17 cellular contexts compared by ENCODE assay signal in the genomic region with DNA sequence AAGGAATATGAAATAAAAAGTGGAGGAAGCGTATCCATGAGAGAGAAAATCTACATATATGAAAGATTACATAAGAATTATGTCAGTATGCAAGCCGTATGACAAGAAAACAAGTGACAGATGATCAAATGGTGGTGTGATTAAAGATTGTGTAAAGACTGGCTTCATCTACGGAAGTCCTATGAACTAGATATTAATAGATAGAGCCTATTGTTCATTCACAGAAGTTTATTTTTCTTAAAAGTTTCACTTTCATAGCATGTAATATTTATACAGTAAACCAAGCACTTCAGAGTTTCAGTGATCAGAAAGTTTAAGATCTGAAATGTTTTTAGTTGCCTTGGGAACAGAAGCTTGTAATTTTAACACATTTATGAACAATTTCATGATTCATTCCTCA.
DNase-seq lines count a peak whose midpoint lies in the region; ATAC-seq lines count a peak whose summit lies in the region.
"Had no signal": no experiment of that assay in that cellular context is flagged by ENCODE, and none has a peak within 500 bp of the region (broad histone marks: within the 10 kb centered on the region; RNA-seq: fewer than 3 reads in every experiment).

No MANE protein-coding gene starts in this region.

- no peaks in the 10 kb centered on the region for H3K9me3 ChIP-seq in GM23248 (ENCODE audit: low read depth)
- H3K9me3 ChIP-seq: sigmoid colon had no signal

- in situ Hi-C loops in GM23248 (cut with MboI) (no loop called here), SK-MEL-5 (cut with HindIII; ENCODE audit: low pct_unique_long_range_greater_than_20kb, low sequenced_read_pairs) (no loop called here)

- no peaks in the 10 kb centered on the region for H3K36me3 ChIP-seq in GM23248 (ENCODE audit: low read depth)

- no peaks in the 10 kb centered on the region for H3K9me2 ChIP-seq in GM23248 (ENCODE audit: insufficient read depth)

- peak; percentile 4 for DNase-seq in GM23248
- peak; percentile 64 for DNase-seq in SK-MEL-5 (ENCODE audit: low read depth, low spot score)
- DNase-seq in NK-92 (lab: John Stamatoyannopoulos, UW; ENCODE audit: unreplicated experiment): no peak
- no peak for DNase-seq in NCI-H146 (lab: John Stamatoyannopoulos, UW)
- DNase-seq in HPDE6-E6E7 (ENCODE audit: extremely low spot score): no peak
- DNase-seq in CD1c-positive myeloid dendritic cell (ENCODE audit: extremely low spot score): no peak
- DNase-seq: activated CD4-positive, alpha-beta T cell treated with anti-CD3 and anti-CD28 coated beads for 48 hours; activated T-cell treated with anti-CD3 and anti-CD28 coated beads, Interleukin-2, amount 50 U/mL, for 48 hours; DMS53; Karpas-422; mesenchymal stem cell; NCI-H1694 treated with DMSO at 0.1 percent for 48 hours; sigmoid colon; stimulated activated CD4-positive, alpha-beta T cell treated with anti-CD3 and anti-CD28 coated beads, Interleukin-4, amount 100 ng/mL, for 24 hours; stimulated activated naive B cell treated with anti-CD40 and anti-IgM and Interleukin-4, amounts not matched to agents 10 μg/mL and 1 μg/mL and 100 μg/mL, for 72 hours had no signal

- ATAC-seq in GM19043 (IDR thresholded peaks at IDR 0.05; ENCODE audit: low read depth, unreplicated experiment): peak; percentile 92
- ATAC-seq in HG03103 (IDR thresholded peaks at IDR 0.05; ENCODE audit: low read depth, unreplicated experiment): peak; percentile 54
- ATAC-seq: stimulated activated naive B cell treated with anti-CD40 and anti-IgM and Interleukin-4, amounts not matched to agents 10 μg/mL and 1 μg/mL and 100 μg/mL, for 72 hours had no signal

- no peaks in the 10 kb centered on the region for H3K27me3 ChIP-seq in GM23248 (replicated peaks; ENCODE audit: insufficient read depth)
- H3K27me3 ChIP-seq: sigmoid colon had no signal

- WGBS in GM23248 (ENCODE audit: low coverage in 1 of 2, low lambda C conversion rate in 2 of 2, missing lambda C conversion rate in 2 of 2), 2 experiments: 87 to 88% methylated on average over 3 of the region's 3 CpGs

- no peaks in the 10 kb centered on the region for H4K20me1 ChIP-seq in GM23248 (ENCODE audit: insufficient read depth)

- no peaks in the 10 kb centered on the region for H3K4me1 ChIP-seq in GM23248 (ENCODE audit: insufficient read depth)
- H3K4me1 ChIP-seq: sigmoid colon had no signal

- H3K4me3 ChIP-seq in GM23248: no peak overlapping the region
- H3K4me3 ChIP-seq: sigmoid colon had no signal

- no peak overlapping the region for H3K9ac ChIP-seq in GM23248

- no peak overlapping the region for H2AFZ ChIP-seq in GM23248

- H3K79me2 ChIP-seq in GM23248 (ENCODE audit: insufficient read depth): no peaks in the 10 kb centered on the region

- H3F3A ChIP-seq in GM23248 (ENCODE audit: insufficient read depth): no peaks in the 10 kb centered on the region

- no peak overlapping the region for H3K4me2 ChIP-seq in GM23248 (ENCODE audit: unreplicated experiment)

- H3K27ac ChIP-seq in GM23248: no peak overlapping the region
- H3K27ac ChIP-seq: sigmoid colon had no signal

Comparison
In these comparisons a context has a peak if more than half of its experiments do, and no peak if none do; other contexts are left out.
1. DNase-seq: peak in GM23248 (single experiment) and SK-MEL-5 (single experiment); none in NK-92 (single experiment), NCI-H146 (single experiment), HPDE6-E6E7 (single experiment) and CD1c-positive myeloid dendritic cell (single experiment).